In the genomic region with DNA sequence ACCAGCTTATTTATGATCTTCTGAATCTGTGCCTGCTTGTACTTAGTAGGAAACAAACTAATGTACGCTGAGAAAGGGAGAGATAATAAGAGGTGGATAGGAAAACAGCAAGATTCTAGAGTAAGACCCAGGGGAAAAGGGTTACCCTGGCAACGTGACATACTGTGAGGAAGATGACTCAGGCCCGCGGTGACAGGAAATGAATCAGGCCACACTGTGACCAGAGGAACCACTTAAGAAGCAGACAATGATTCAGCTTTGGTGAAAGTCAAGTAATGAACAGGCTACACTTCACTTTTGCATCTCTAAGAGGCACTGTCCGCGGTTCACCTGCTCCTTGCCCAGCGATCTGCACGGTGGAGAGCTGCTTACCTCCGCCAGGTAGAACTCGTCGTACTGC, we compare ENCODE assay signal across 9 cellular contexts.
DNase-seq lines count a peak whose midpoint lies in the region; ATAC-seq and TF ChIP-seq lines count a peak whose summit lies in the region.
"Had no signal": no experiment of that assay in that cellular context is flagged by ENCODE, and none has a peak within 500 bp of the region (broad histone marks: within the 10 kb centered on the region; RNA-seq: fewer than 3 reads in every experiment).

No MANE protein-coding gene starts in this region.

- TF ChIP-seq POLR2A in thyroid gland (IDR thresholded peaks at IDR 0.05): no peak

- intact Hi-C loops in thyroid gland (cut with DNase I): no loop called here

- TF ChIP-seq CTCF in chondrocyte (IDR thresholded peaks at IDR 0.05): no peak
- TF ChIP-seq CTCF in thyroid gland (IDR thresholded peaks at IDR 0.05): no peak

- H3K27ac ChIP-seq in thyroid gland: no peak overlapping the region

- H3K4me1 ChIP-seq in thyroid gland: no peaks in the 10 kb centered on the region

- H3K27ac Mint-ChIP-seq in chondrocyte (ENCODE audit: unreplicated experiment): peak overlapping the region; percentile 69
- H3K27ac Mint-ChIP-seq: naive B cell had no signal

- H3K27me3 ChIP-seq in thyroid gland: no peaks in the 10 kb centered on the region

- no peaks in the 10 kb centered on the region for H3K9me3 ChIP-seq in thyroid gland

- DNase-seq in Caki2 (ENCODE audit: low read depth): peak; percentile 84
- peak; percentile 36 for DNase-seq in RPMI8226
- no peak for DNase-seq in chondrocyte (ENCODE audit: low spot score)
- DNase-seq in stimulated activated CD4-positive, alpha-beta T cell treated with anti-CD3 and anti-CD28 coated beads, Interleukin-15, amount 100 ng/mL, for 48 hours (ENCODE audit: low read depth in 2 of 2): peak; percentile 52 to 59
- DNase-seq in thyroid gland: no peak
- DNase-seq in NCI-H2081 (lab: John Stamatoyannopoulos, UW): no peak
- DNase-seq: naive B cell had no signal

- peak; percentile 94 for ATAC-seq in GM19397 (IDR thresholded peaks at IDR 0.05; ENCODE audit: unreplicated experiment)
- ATAC-seq in HG03280 (IDR thresholded peaks at IDR 0.05; ENCODE audit: unreplicated experiment): peak; percentile 98

- no peaks in the 10 kb centered on the region for H3K36me3 ChIP-seq in thyroid gland

- WGBS in thyroid gland, 2 donors: 64 to 70% methylated on average over 11 of the region's 11 CpGs

- H3K9me3 Mint-ChIP-seq in chondrocyte (ENCODE audit: low read depth): no peaks in the 10 kb centered on the region

- no peak overlapping the region for H3K4me3 ChIP-seq in thyroid gland (replicated peaks in 1 of 3)

- no peaks in the 10 kb centered on the region for H3K27me3 Mint-ChIP-seq in chondrocyte (ENCODE audit: low read depth)
- H3K27me3 Mint-ChIP-seq: naive B cell had no signal

- H3K4me1 Mint-ChIP-seq in chondrocyte (ENCODE audit: low read depth): peaks cover 19% of the 10 kb centered on the region
- H3K4me1 Mint-ChIP-seq: naive B cell had no signal

- in situ Hi-C loops in Caki2 (cut with HindIII; ENCODE audit: low pct_unique_long_range_greater_than_20kb, low sequenced_read_pairs): no loop called here

- H3K36me3 Mint-ChIP-seq in chondrocyte (ENCODE audit: low read depth): peaks cover 19% of the 10 kb centered on the region
- H3K36me3 Mint-ChIP-seq: naive B cell had no signal

- no peak overlapping the region for H3K4me3 Mint-ChIP-seq in chondrocyte (ENCODE audit: unreplicated experiment)
- H3K4me3 Mint-ChIP-seq: naive B cell had no signal

Comparison
In these comparisons a context has a peak if more than half of its experiments do, and no peak if none do; other contexts are left out.
1. DNase-seq: peak in Caki2 (single experiment), RPMI8226 (single experiment) and stimulated activated CD4-positive, alpha-beta T cell treated with anti-CD3 and anti-CD28 coated beads, Interleukin-15, amount 100 ng/mL, for 48 hours (2 of 2); none in chondrocyte (single experiment), thyroid gland (0 of 2) and NCI-H2081 (0 of 2).